In the genomic region with DNA sequence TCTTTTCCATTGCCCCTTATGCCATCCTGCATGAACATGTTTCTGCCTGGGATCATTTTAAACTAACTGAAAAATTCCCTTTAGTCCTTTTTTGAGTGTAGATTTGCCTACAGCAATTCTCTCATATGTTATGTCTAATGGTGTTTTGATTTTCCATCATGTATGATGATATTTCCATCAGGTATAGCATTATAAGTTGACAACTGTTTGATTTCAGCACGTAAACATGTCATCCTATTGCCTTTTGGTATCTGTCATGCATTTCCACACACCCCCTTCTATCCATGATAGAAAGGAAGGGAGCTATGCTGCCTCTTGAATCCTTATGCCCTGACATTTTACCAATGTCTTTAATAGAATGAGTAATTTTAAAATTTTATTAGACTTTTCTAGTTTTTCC, we compare ENCODE assay signal across 11 cellular contexts.
"Had no signal": no experiment of that assay in that cellular context is flagged by ENCODE, and none has a peak within 500 bp of the region (broad histone marks: within the 10 kb centered on the region; RNA-seq: fewer than 3 reads in every experiment).

No MANE protein-coding gene starts in this region.

- H3K27ac Mint-ChIP-seq: GM23338, H9, HFFc6 had no signal

- FAIRE-seq: H1, H54 had no signal

- H3K36me3 ChIP-seq: HAP-1 had no signal

- H2AFZ ChIP-seq: GM23248, GM23338 had no signal

- H3K27ac ChIP-seq: GM23248 had no signal

- ATAC-seq: GM23338, HCT116 had no signal

- H3K4me1 Mint-ChIP-seq: GM23338, H9 had no signal

- H3K4me3 Mint-ChIP-seq: GM23338, H9, HFFc6 had no signal

- H3K9me3 ChIP-seq: HAP-1 had no signal

- H3K9ac ChIP-seq: GM23248 had no signal

- H3K4me3 ChIP-seq: GM23248, GM23338, HAP-1 had no signal

- H3K4me2 ChIP-seq: GM23338 had no signal

- DNase-seq: GM23248, GOT3, H7, H9, HCEC 1CT, HFFc6 had no signal

- H3K9me3 Mint-ChIP-seq: GM23338, H9 had no signal
